Comparison of ENCODE assay signal across 14 cellular contexts in genomic region chr4:95263391-95263790, GRCh38.
"Had no signal": no experiment of that assay in that cellular context is flagged by ENCODE, and none has a peak within 500 bp of the region (broad histone marks: within the 10 kb centered on the region; RNA-seq: fewer than 3 reads in every experiment).

No MANE protein-coding gene starts in this region.

- H3K4me3 ChIP-seq: tibial nerve had no signal

- H3K9me2 ChIP-seq: SK-N-SH had no signal

- H3K27me3 Mint-ChIP-seq: activated CD4-positive, alpha-beta memory T cell treated with anti-CD3 and anti-CD28 coated beads, Interleukin-2, amount 10 ng/mL, durations not matched to agents 7 days and 5 days; activated CD4-positive, alpha-beta T cell treated with anti-CD3 and anti-CD28 coated beads, Interleukin-2, amount 10 ng/mL, durations not matched to agents 24 days and 14 days; activated naive CD4-positive, alpha-beta T cell treated with anti-CD3 and anti-CD28 coated beads, Interleukin-2, amount 50 U/mL, for 24 hours; naive thymus-derived CD4-positive, alpha-beta T cell had no signal

- ATAC-seq: activated CD4-positive, CD25-positive, alpha-beta regulatory T cell treated with anti-CD3 and anti-CD28 coated beads, Interleukin-2, amount 50 U/mL, for 24 hours; activated T-cell treated with anti-CD3 and anti-CD28 coated beads, Interleukin-2, amount 50 U/mL, for 72 hours; naive thymus-derived CD4-positive, alpha-beta T cell had no signal

- H3K4me2 ChIP-seq: SK-N-SH had no signal

- H3K36me3 ChIP-seq: tibial nerve had no signal

- H3K27ac ChIP-seq: tibial nerve had no signal

- H3K9ac ChIP-seq: SK-N-SH had no signal

- H3K27ac Mint-ChIP-seq: activated CD4-positive, alpha-beta memory T cell treated with anti-CD3 and anti-CD28 coated beads, Interleukin-2, amount 10 ng/mL, durations not matched to agents 7 days and 5 days; activated CD4-positive, alpha-beta T cell treated with anti-CD3 and anti-CD28 coated beads, Interleukin-2, amount 10 ng/mL, durations not matched to agents 24 days and 14 days; activated naive CD4-positive, alpha-beta T cell treated with anti-CD3 and anti-CD28 coated beads, Interleukin-2, amount 50 U/mL, for 24 hours; activated T-cell treated with anti-CD3 and anti-CD28 coated beads, Interleukin-2, amount 50 U/mL, for 72 hours; naive thymus-derived CD4-positive, alpha-beta T cell had no signal

- DNase-seq: activated CD4-positive, alpha-beta memory T cell treated with anti-CD3 and anti-CD28 coated beads, Interleukin-2, amount 10 ng/mL, durations not matched to agents 7 days and 5 days; activated CD4-positive, alpha-beta T cell treated with anti-CD3 and anti-CD28 coated beads, Interleukin-2, amount 10 ng/mL, durations not matched to agents 24 days and 14 days; activated gamma-delta T cell; activated T-cell treated with anti-CD3 and anti-CD28 coated beads, Interleukin-2, amount 50 U/mL, for 72 hours; effector CD4-positive, alpha-beta T cell; naive thymus-derived CD4-positive, alpha-beta T cell; occipital lobe; SK-N-SH; stimulated activated CD4-positive, alpha-beta T cell treated with anti-CD3 and anti-CD28 coated beads, Interleukin-4, amount 100 ng/mL, for 1 hour; stimulated activated naive CD4-positive, alpha-beta T cell treated with Interleukin-2 at 50 U/mL for 16 hours had no signal

- H3K9me3 ChIP-seq: SK-N-SH, tibial nerve had no signal

- H3K9me3 Mint-ChIP-seq: activated CD4-positive, alpha-beta memory T cell treated with anti-CD3 and anti-CD28 coated beads, Interleukin-2, amount 10 ng/mL, durations not matched to agents 7 days and 5 days; activated CD4-positive, alpha-beta T cell treated with anti-CD3 and anti-CD28 coated beads, Interleukin-2, amount 10 ng/mL, durations not matched to agents 24 days and 14 days; activated naive CD4-positive, alpha-beta T cell treated with anti-CD3 and anti-CD28 coated beads, Interleukin-2, amount 50 U/mL, for 24 hours; naive thymus-derived CD4-positive, alpha-beta T cell; neural crest cell had no signal

- H3K4me1 ChIP-seq: tibial nerve had no signal

- H3K4me1 Mint-ChIP-seq: activated CD4-positive, alpha-beta memory T cell treated with anti-CD3 and anti-CD28 coated beads, Interleukin-2, amount 10 ng/mL, durations not matched to agents 7 days and 5 days; activated CD4-positive, alpha-beta T cell treated with anti-CD3 and anti-CD28 coated beads, Interleukin-2, amount 10 ng/mL, durations not matched to agents 24 days and 14 days; activated naive CD4-positive, alpha-beta T cell treated with anti-CD3 and anti-CD28 coated beads, Interleukin-2, amount 50 U/mL, for 24 hours; naive thymus-derived CD4-positive, alpha-beta T cell had no signal

- H3K27me3 ChIP-seq: tibial nerve had no signal

- H3K36me3 Mint-ChIP-seq: activated naive CD4-positive, alpha-beta T cell treated with anti-CD3 and anti-CD28 coated beads, Interleukin-2, amount 50 U/mL, for 24 hours; naive thymus-derived CD4-positive, alpha-beta T cell had no signal

- H3K4me3 Mint-ChIP-seq: activated CD4-positive, alpha-beta memory T cell treated with anti-CD3 and anti-CD28 coated beads, Interleukin-2, amount 10 ng/mL, durations not matched to agents 7 days and 5 days; activated CD4-positive, alpha-beta T cell treated with anti-CD3 and anti-CD28 coated beads, Interleukin-2, amount 10 ng/mL, durations not matched to agents 24 days and 14 days; activated naive CD4-positive, alpha-beta T cell treated with anti-CD3 and anti-CD28 coated beads, Interleukin-2, amount 50 U/mL, for 24 hours; activated T-cell treated with anti-CD3 and anti-CD28 coated beads, Interleukin-2, amount 50 U/mL, for 72 hours; naive thymus-derived CD4-positive, alpha-beta T cell; neural crest cell had no signal
